17 cellular contexts compared by ENCODE assay signal in the genomic region with DNA sequence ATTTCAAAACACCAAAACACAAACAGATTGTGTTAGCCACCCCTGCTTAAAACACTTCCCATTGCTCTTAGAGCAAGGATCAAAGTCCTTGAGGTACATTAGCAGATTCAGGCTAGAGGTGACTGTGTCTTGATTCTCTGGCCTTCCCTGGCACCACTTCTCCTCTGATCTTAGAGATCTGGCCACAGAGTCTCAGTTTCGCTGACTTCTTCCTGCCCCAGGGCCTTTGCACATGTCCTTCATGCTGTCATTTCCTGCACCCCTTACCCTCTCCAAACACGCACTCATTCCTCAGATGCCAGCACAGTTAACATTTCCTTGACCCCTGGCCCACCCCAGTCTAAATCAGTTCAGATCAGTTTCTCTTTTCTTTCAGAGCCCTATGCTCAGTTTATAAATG. TPM values are rescaled to one million over a fixed set of nuclear protein-coding genes. Genes with fewer than 3 reads are reported as not detected.
DNase-seq lines count a peak whose midpoint lies in the region; ATAC-seq and TF ChIP-seq lines count a peak whose summit lies in the region.
"Had no signal": no experiment of that assay in that cellular context is flagged by ENCODE, and none has a peak within 500 bp of the region (broad histone marks: within the 10 kb centered on the region; RNA-seq: fewer than 3 reads in every experiment).

No MANE protein-coding gene starts in this region.

- H4K20me1 ChIP-seq in GM23248 (ENCODE audit: insufficient read depth), result no peaks in the 10 kb centered on the region

- peaks cover 4% of the 10 kb centered on the region for H3K4me1 Mint-ChIP-seq in activated CD4-positive, alpha-beta T cell treated with anti-CD3 and anti-CD28 coated beads for 36 hours
- peaks cover 7% of the 10 kb centered on the region for H3K4me1 Mint-ChIP-seq in activated naive CD4-positive, alpha-beta T cell treated with anti-CD3 and anti-CD28 coated beads, Interleukin-2, amount 50 U/mL, for 24 hours
- peaks cover 13% of the 10 kb centered on the region for H3K4me1 Mint-ChIP-seq in activated naive CD4-positive, alpha-beta T cell treated with anti-CD3 and anti-CD28 coated beads, Interleukin-2, amount 10 ng/mL, durations not matched to agents 7 days and 5 days

- H3K36me3 ChIP-seq in HEK293 (ENCODE audit: control insufficient read depth in 2 of 2, insufficient read depth in 1 of 2, low read length in 2 of 2) (no peaks in the 10 kb centered on the region), GM23248 (ENCODE audit: low read depth) (no peaks in the 10 kb centered on the region)
- H3K36me3 ChIP-seq: Peyer's patch had no signal

- H3K36me3 Mint-ChIP-seq in activated CD4-positive, alpha-beta T cell treated with anti-CD3 and anti-CD28 coated beads for 36 hours (ENCODE audit: low read depth), result no peaks in the 10 kb centered on the region
- peaks cover 4% of the 10 kb centered on the region for H3K36me3 Mint-ChIP-seq in activated naive CD4-positive, alpha-beta T cell treated with anti-CD3 and anti-CD28 coated beads, Interleukin-2, amount 50 U/mL, for 24 hours
- H3K36me3 Mint-ChIP-seq in activated naive CD4-positive, alpha-beta T cell treated with anti-CD3 and anti-CD28 coated beads, Interleukin-2, amount 10 ng/mL, durations not matched to agents 7 days and 5 days, result peaks cover 3% of the 10 kb centered on the region

- peak; percentile 22 for DNase-seq in activated CD4-positive, alpha-beta T cell treated with anti-CD3 and anti-CD28 coated beads for 36 hours
- DNase-seq in activated CD4-positive, alpha-beta T cell treated with anti-CD3 and anti-CD28 coated beads, Interleukin-2, amount 50 U/mL, for 1 hour, result no peak
- no peak for DNase-seq in activated naive CD4-positive, alpha-beta T cell treated with anti-CD3 and anti-CD28 coated beads, Interleukin-2, amount 10 ng/mL, durations not matched to agents 7 days and 5 days
- peak; percentile 42 for DNase-seq in stimulated activated CD8-positive, alpha-beta memory T cell treated with anti-CD3 and anti-CD28 coated beads, Interleukin-4, amount 100 ng/mL, for 48 hours
- DNase-seq in GM23248, result no peak
- DNase-seq in substantia nigra (lab: John Stamatoyannopoulos, UW), result no peak
- DNase-seq: AML-193; COR-L47; GDM1; MV-4-11; NCI-H1694 treated with DMSO at 0.1 percent for 48 hours; NK-92 treated with Interleukin-12 subunit alpha and Interleukin-12 subunit beta, amount 100 ng/mL, for 24 hours; Peyer's patch had no signal

- no peak overlapping the region for H3K9ac ChIP-seq in GM23248
- H3K9ac ChIP-seq: KMS-11 had no signal

- H3K27ac ChIP-seq in HEK293 (ENCODE audit: extremely low read depth, low read depth, low read length) (no peak overlapping the region), GM23248 (no peak overlapping the region), substantia nigra (ENCODE audit: low read depth, low read length, poor library complexity, severe bottlenecking) (no peak overlapping the region)
- H3K27ac ChIP-seq: 22Rv1, KMS-11, Peyer's patch had no signal

- intact Hi-C loops in activated CD4-positive, alpha-beta T cell treated with anti-CD3 and anti-CD28 coated beads for 36 hours (cut with DNase I, micrococcal nuclease), result no loop called here

- no peak overlapping the region for H3K27ac Mint-ChIP-seq in activated CD4-positive, alpha-beta T cell treated with anti-CD3 and anti-CD28 coated beads for 36 hours
- H3K27ac Mint-ChIP-seq in activated naive CD4-positive, alpha-beta T cell treated with anti-CD3 and anti-CD28 coated beads, Interleukin-2, amount 50 U/mL, for 24 hours, result peak overlapping the region; percentile 66
- H3K27ac Mint-ChIP-seq in activated naive CD4-positive, alpha-beta T cell treated with anti-CD3 and anti-CD28 coated beads, Interleukin-2, amount 10 ng/mL, durations not matched to agents 7 days and 5 days, result no peak overlapping the region

- H3K27me3 Mint-ChIP-seq in activated CD4-positive, alpha-beta T cell treated with anti-CD3 and anti-CD28 coated beads for 36 hours, result no peaks in the 10 kb centered on the region
- no peaks in the 10 kb centered on the region for H3K27me3 Mint-ChIP-seq in activated naive CD4-positive, alpha-beta T cell treated with anti-CD3 and anti-CD28 coated beads, Interleukin-2, amount 50 U/mL, for 24 hours
- peaks cover 4% of the 10 kb centered on the region for H3K27me3 Mint-ChIP-seq in activated naive CD4-positive, alpha-beta T cell treated with anti-CD3 and anti-CD28 coated beads, Interleukin-2, amount 10 ng/mL, durations not matched to agents 7 days and 5 days

- no peaks in the 10 kb centered on the region for H3K4me1 ChIP-seq in HEK293 (ENCODE audit: control insufficient read depth, insufficient read depth, low read length)
- no peaks in the 10 kb centered on the region for H3K4me1 ChIP-seq in GM23248 (ENCODE audit: insufficient read depth)
- H3K4me1 ChIP-seq: Peyer's patch had no signal

- no peak overlapping the region for H3K4me2 ChIP-seq in GM23248 (ENCODE audit: unreplicated experiment)
- H3K4me2 ChIP-seq: KMS-11 had no signal

- 20 to 27% methylated on average over 2 of the region's 2 CpGs for WGBS in GM23248 (ENCODE audit: low coverage in 1 of 2, low lambda C conversion rate in 2 of 2, missing lambda C conversion rate in 2 of 2), 2 experiments

- no peak overlapping the region for H3K4me3 ChIP-seq in HEK293 (ENCODE audit: low read depth, low read length)
- no peak overlapping the region for H3K4me3 ChIP-seq in GM23248
- H3K4me3 ChIP-seq: Peyer's patch had no signal

- H3K9me3 Mint-ChIP-seq in activated CD4-positive, alpha-beta T cell treated with anti-CD3 and anti-CD28 coated beads for 36 hours (ENCODE audit: low read depth), result no peaks in the 10 kb centered on the region
- H3K9me3 Mint-ChIP-seq in activated naive CD4-positive, alpha-beta T cell treated with anti-CD3 and anti-CD28 coated beads, Interleukin-2, amount 50 U/mL, for 24 hours, result no peaks in the 10 kb centered on the region
- H3K9me3 Mint-ChIP-seq in activated naive CD4-positive, alpha-beta T cell treated with anti-CD3 and anti-CD28 coated beads, Interleukin-2, amount 10 ng/mL, durations not matched to agents 7 days and 5 days, result peaks cover 4% of the 10 kb centered on the region

- TF ChIP-seq CTCF in HEK293 (tag by site-specific recombination; IDR thresholded peaks at IDR 0.05), result no peak

- CTCF ChIA-PET in activated CD4-positive, alpha-beta T cell treated with anti-CD3 and anti-CD28 coated beads for 36 hours (lab: Charles Lee), result no interaction called here
- CTCF ChIA-PET in activated naive CD4-positive, alpha-beta T cell treated with anti-CD3 and anti-CD28 coated beads, Interleukin-2, amount 10 ng/mL, durations not matched to agents 7 days and 5 days (lab: Charles Lee), result no interaction called here
- CTCF ChIA-PET in HEK293 (lab: Yijun Ruan, JAX), result no interaction called here

- POLR2A ChIA-PET in activated CD4-positive, alpha-beta T cell treated with anti-CD3 and anti-CD28 coated beads for 36 hours (lab: Charles Lee), result no interaction called here
- POLR2A ChIA-PET in HEK293 (lab: Yijun Ruan, JAX), result no interaction called here

- H3K9me3 ChIP-seq in HEK293 (ENCODE audit: control insufficient read depth, insufficient read depth, low read depth, low read length) (no peaks in the 10 kb centered on the region), GM23248 (ENCODE audit: low read depth) (no peaks in the 10 kb centered on the region)
- H3K9me3 ChIP-seq: Peyer's patch had no signal

- no peak for ATAC-seq in activated CD4-positive, alpha-beta T cell treated with anti-CD3 and anti-CD28 coated beads for 36 hours

- no peaks in the 10 kb centered on the region; the same call in 1 of the 2 replicates for H3K27me3 ChIP-seq in GM23248 (replicated peaks; ENCODE audit: insufficient read depth)
- H3K27me3 ChIP-seq: Peyer's patch had no signal

- H3K79me2 ChIP-seq in GM23248 (ENCODE audit: insufficient read depth), result no peaks in the 10 kb centered on the region

- H3K4me3 Mint-ChIP-seq in activated CD4-positive, alpha-beta T cell treated with anti-CD3 and anti-CD28 coated beads for 36 hours, result no peak overlapping the region
- H3K4me3 Mint-ChIP-seq in activated naive CD4-positive, alpha-beta T cell treated with anti-CD3 and anti-CD28 coated beads, Interleukin-2, amount 50 U/mL, for 24 hours, result no peak overlapping the region
- no peak overlapping the region for H3K4me3 Mint-ChIP-seq in activated naive CD4-positive, alpha-beta T cell treated with anti-CD3 and anti-CD28 coated beads, Interleukin-2, amount 10 ng/mL, durations not matched to agents 7 days and 5 days

- no peaks in the 10 kb centered on the region for H3K9me2 ChIP-seq in GM23248 (ENCODE audit: insufficient read depth)

- H3F3A ChIP-seq in GM23248 (ENCODE audit: insufficient read depth), result no peaks in the 10 kb centered on the region

- no peak overlapping the region for H2AFZ ChIP-seq in GM23248

- in situ Hi-C loops in GM23248 (cut with MboI), result no loop called here

TF ChIP-seq in HEK293, 187 proteins besides CTCF, POLR2A, EP300 and RAD21:
- TF ChIP-seq, protein P1, sequence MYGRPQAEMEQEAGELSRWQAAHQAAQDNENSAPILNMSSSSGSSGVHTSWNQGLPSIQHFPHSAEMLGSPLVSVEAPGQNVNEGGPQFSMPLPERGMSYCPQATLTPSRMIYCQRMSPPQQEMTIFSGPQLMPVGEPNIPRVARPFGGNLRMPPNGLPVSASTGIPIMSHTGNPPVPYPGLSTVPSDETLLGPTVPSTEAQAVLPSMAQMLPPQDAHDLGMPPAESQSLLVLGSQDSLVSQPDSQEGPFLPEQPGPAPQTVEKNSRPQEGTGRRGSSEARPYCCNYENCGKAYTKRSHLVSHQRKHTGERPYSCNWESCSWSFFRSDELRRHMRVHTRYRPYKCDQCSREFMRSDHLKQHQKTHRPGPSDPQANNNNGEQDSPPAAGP (tag by site-specific recombination; IDR thresholded peaks at IDR 0.05), result no peak
- peak; percentile 85 for TF ChIP-seq ZNF623 (tag by site-specific recombination; IDR thresholded peaks at IDR 0.05)

RNA-seq across cellular contexts. Expression of a gene that starts 16.9 kb away (rescaled TPM):
- total RNA-seq in activated CD4-positive, alpha-beta T cell treated with anti-CD3 and anti-CD28 coated beads for 36 hours, result 10 to 100 TPM; 75.4 to 89.3 TPM
- not detected in 2 replicates for total RNA-seq in GM23248 (2014; rRNA removed; shearing (Covaris generic))
- 0.15 and 0.16 TPM in 2 replicates for polyA plus RNA-seq in GM23248 (2016; fragmentation: Nextera tagmentation; extraction: Ambion mirVana)

Comparison
In these comparisons a context has a peak if more than half of its experiments do, and no peak if none do; other contexts are left out.
1. DNase-seq: peak in activated CD4-positive, alpha-beta T cell treated with anti-CD3 and anti-CD28 coated beads for 36 hours (single experiment) and stimulated activated CD8-positive, alpha-beta memory T cell treated with anti-CD3 and anti-CD28 coated beads, Interleukin-4, amount 100 ng/mL, for 48 hours (single experiment); none in activated CD4-positive, alpha-beta T cell treated with anti-CD3 and anti-CD28 coated beads, Interleukin-2, amount 50 U/mL, for 1 hour (single experiment), activated naive CD4-positive, alpha-beta T cell treated with anti-CD3 and anti-CD28 coated beads, Interleukin-2, amount 10 ng/mL, durations not matched to agents 7 days and 5 days (single experiment), GM23248 (single experiment) and substantia nigra (0 of 49).
2. RNA of a gene that starts 16.9 kb away (total RNA-seq): 75.4 to 89.3 TPM in activated CD4-positive, alpha-beta T cell treated with anti-CD3 and anti-CD28 coated beads for 36 hours; not detected in GM23248; every median in the first group is over 10 times any median in the second.